26 cellular contexts compared by ENCODE assay signal in the genomic region with DNA sequence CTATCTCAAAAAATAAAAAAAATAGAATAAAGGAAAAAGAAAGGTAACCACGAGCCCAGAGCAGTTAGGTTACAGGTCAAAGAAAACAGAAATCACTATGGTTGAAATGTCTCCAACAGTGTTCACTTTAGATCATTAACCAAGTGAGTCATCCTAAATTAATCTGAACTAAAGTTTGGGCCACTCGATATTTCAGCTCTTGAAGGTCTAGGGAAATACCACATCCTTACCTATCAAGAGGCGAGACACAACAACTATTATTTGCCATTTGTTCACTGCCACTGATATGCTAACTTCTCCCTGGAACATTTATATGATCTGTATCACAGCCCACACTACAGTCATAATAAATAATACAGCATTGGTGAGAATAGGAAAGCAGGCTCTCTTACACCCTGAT.
DNase-seq lines count a peak whose midpoint lies in the region; ATAC-seq, FAIRE-seq and TF ChIP-seq lines count a peak whose summit lies in the region.
"Had no signal": no experiment of that assay in that cellular context is flagged by ENCODE, and none has a peak within 500 bp of the region (broad histone marks: within the 10 kb centered on the region; RNA-seq: fewer than 3 reads in every experiment).

No MANE protein-coding gene starts in this region.

- TF ChIP-seq CTCF in H9 (conservative IDR thresholded peaks at IDR 0.05) (no peak), astrocyte (IDR thresholded peaks at IDR 0.05; ENCODE audit: insufficient read depth, low read depth, low read length) (no peak)

- no peaks in the 10 kb centered on the region for H3K9me3 Mint-ChIP-seq in H9
- no peaks in the 10 kb centered on the region for H3K9me3 Mint-ChIP-seq in astrocyte (ENCODE audit: unreplicated experiment)
- no peaks in the 10 kb centered on the region for H3K9me3 Mint-ChIP-seq in activated CD4-positive, alpha-beta T cell treated with anti-CD3 and anti-CD28 coated beads, Interleukin-2, amount 10 ng/mL, durations not matched to agents 7 days and 5 days
- H3K9me3 Mint-ChIP-seq in activated T-cell treated with anti-CD3 and anti-CD28 coated beads, Interleukin-2, amount 50 U/mL, for 24 hours, result no peaks in the 10 kb centered on the region
- H3K9me3 Mint-ChIP-seq: activated CD4-positive, alpha-beta memory T cell treated with anti-CD3 and anti-CD28 coated beads for 36 hours; dendritic cell treated with granulocyte-macrophage colony-stimulating factor and Interleukin-4, amounts not matched to agents 40 ng/mL and 50 ng/mL, for 4 days; T-helper 2 cell treated with Interferon-gamma antibody and Interleukin-4, amounts not matched to agents 5 μg/mL and 100 μg/mL, for 36 hours had no signal

- no peak overlapping the region for H2BK20ac ChIP-seq in H9 (ENCODE audit: low read depth, low read length, poor library complexity, severe bottlenecking)

- CTCF ChIA-PET in activated CD4-positive, alpha-beta T cell treated with anti-CD3 and anti-CD28 coated beads, Interleukin-2, amount 10 ng/mL, durations not matched to agents 7 days and 5 days (lab: Charles Lee), result interaction anchor here (0.6 to 3.7 kb wide), 2 partner anchors 93 to 1827 kb away, joined by 3 to 18 read pairs; no protein-coding TSS in a partner anchor

- no peak overlapping the region for H3K23ac ChIP-seq in H9 (ENCODE audit: insufficient read length, low read depth, low read length)
- no peak overlapping the region for H3K23ac ChIP-seq in mesenchymal stem cell (ENCODE audit: low read length in 2 of 2)

- H3K4me2 ChIP-seq in H9 (ENCODE audit: insufficient read depth, insufficient read length, low read length), result no peak overlapping the region
- H3K4me2 ChIP-seq in astrocyte (ENCODE audit: low read length), result no peak overlapping the region
- peak overlapping the region; percentile 28 for H3K4me2 ChIP-seq in mesenchymal stem cell (ENCODE audit: low read length, poor library complexity, severe bottlenecking)

- H3K27ac Mint-ChIP-seq in H9, result peak overlapping the region in 2 of 3 experiments; percentile 79 to 82; a peak in 4 of 7 replicates
- no peak overlapping the region for H3K27ac Mint-ChIP-seq in astrocyte (ENCODE audit: unreplicated experiment)
- H3K27ac Mint-ChIP-seq in activated CD4-positive, alpha-beta T cell treated with anti-CD3 and anti-CD28 coated beads, Interleukin-2, amount 10 ng/mL, durations not matched to agents 7 days and 5 days, result no peak overlapping the region
- H3K27ac Mint-ChIP-seq in activated T-cell treated with anti-CD3 and anti-CD28 coated beads, Interleukin-2, amount 50 U/mL, for 24 hours, result no peak overlapping the region
- H3K27ac Mint-ChIP-seq: activated CD4-positive, alpha-beta memory T cell treated with anti-CD3 and anti-CD28 coated beads for 36 hours; dendritic cell treated with granulocyte-macrophage colony-stimulating factor and Interleukin-4, amounts not matched to agents 40 ng/mL and 50 ng/mL, for 4 days; T-helper 2 cell treated with Interferon-gamma antibody and Interleukin-4, amounts not matched to agents 5 μg/mL and 100 μg/mL, for 36 hours had no signal

- no peak overlapping the region for H3K27ac ChIP-seq in H9 (ENCODE audit: insufficient read length, low read depth, low read length)
- no peak overlapping the region for H3K27ac ChIP-seq in astrocyte (ENCODE audit: low read depth, low read length)
- peak overlapping the region; percentile 91 for H3K27ac ChIP-seq in mesenchymal stem cell (ENCODE audit: low read length, poor library complexity, severe bottlenecking)
- no peak overlapping the region for H3K27ac ChIP-seq in substantia nigra (ENCODE audit: low read depth, low read length, poor library complexity, severe bottlenecking)
- H3K27ac ChIP-seq: cardiac muscle cell, left ventricle myocardium inferior, right atrium auricular region, SJSA1, uterus, WERI-Rb-1 had no signal

- POLR2A ChIA-PET in activated CD4-positive, alpha-beta T cell treated with anti-CD3 and anti-CD28 coated beads, Interleukin-2, amount 10 ng/mL, durations not matched to agents 7 days and 5 days (lab: Charles Lee), result no interaction called here

- no peak overlapping the region for H2BK12ac ChIP-seq in H9 (ENCODE audit: insufficient read length, low read depth, low read length)
- H2BK12ac ChIP-seq in mesenchymal stem cell (ENCODE audit: low read length in 2 of 2), result no peak overlapping the region

- H3K4me1 ChIP-seq in H9 (ENCODE audit: insufficient read depth, low read length) (no peaks in the 10 kb centered on the region; the same call in 1 of the 2 replicates), astrocyte (ENCODE audit: insufficient read depth, low read length) (peaks cover 15% of the 10 kb centered on the region), mesenchymal stem cell (ENCODE audit: control insufficient read depth, insufficient read depth, low read depth, low read length) (peaks cover 10% of the 10 kb centered on the region)
- H3K4me1 ChIP-seq: uterus had no signal

- H4K91ac ChIP-seq in H9 (ENCODE audit: insufficient read length, low read depth, low read length) (no peak overlapping the region), mesenchymal stem cell (ENCODE audit: low read length) (no peak overlapping the region)

- no peaks in the 10 kb centered on the region for H3K36me3 ChIP-seq in astrocyte (ENCODE audit: insufficient read depth, low read length)
- no peaks in the 10 kb centered on the region for H3K36me3 ChIP-seq in mesenchymal stem cell (ENCODE audit: control insufficient read depth in 1 of 2, insufficient read depth in 2 of 2, low read depth in 1 of 2, low read length in 2 of 2)
- H3K36me3 ChIP-seq: cardiac muscle cell, left ventricle myocardium inferior, right atrium auricular region, SJSA1, uterus, WERI-Rb-1 had no signal

- WGBS in H9 (ENCODE audit: extremely low coverage, insufficient read length, low lambda C conversion rate), result no CpG with 5 or more reads among the region's 3 CpGs
- 69% methylated on average over 3 of the region's 3 CpGs for WGBS in mesenchymal stem cell

- peaks cover 2% of the 10 kb centered on the region; the same call in 1 of the 2 replicates for H3K79me2 ChIP-seq in H9 (ENCODE audit: insufficient read depth, low read length)
- H3K79me2 ChIP-seq in astrocyte (ENCODE audit: insufficient read depth, low read length), result no peaks in the 10 kb centered on the region

- no peak overlapping the region for H3T11ph ChIP-seq in H9 (ENCODE audit: low read length)

- H3K9ac ChIP-seq in H9 (ENCODE audit: extremely low read depth, insufficient read length, low read length) (no peak overlapping the region), astrocyte (ENCODE audit: low read length) (no peak overlapping the region), mesenchymal stem cell (ENCODE audit: low read length) (no peak overlapping the region)

- no peak overlapping the region for H3K4me3 Mint-ChIP-seq in H9
- H3K4me3 Mint-ChIP-seq in astrocyte (ENCODE audit: unreplicated experiment), result no peak overlapping the region
- no peak overlapping the region for H3K4me3 Mint-ChIP-seq in activated CD4-positive, alpha-beta T cell treated with anti-CD3 and anti-CD28 coated beads, Interleukin-2, amount 10 ng/mL, durations not matched to agents 7 days and 5 days
- no peak overlapping the region for H3K4me3 Mint-ChIP-seq in activated T-cell treated with anti-CD3 and anti-CD28 coated beads, Interleukin-2, amount 50 U/mL, for 24 hours
- H3K4me3 Mint-ChIP-seq: activated CD4-positive, alpha-beta memory T cell treated with anti-CD3 and anti-CD28 coated beads for 36 hours; dendritic cell treated with granulocyte-macrophage colony-stimulating factor and Interleukin-4, amounts not matched to agents 40 ng/mL and 50 ng/mL, for 4 days; T-helper 2 cell treated with Interferon-gamma antibody and Interleukin-4, amounts not matched to agents 5 μg/mL and 100 μg/mL, for 36 hours had no signal

- no peak for FAIRE-seq in astrocyte (lab: Jason Lieb, UNC)
- FAIRE-seq: A204.1 had no signal

- no peaks in the 10 kb centered on the region for H3K9me3 ChIP-seq in H9 (ENCODE audit: control insufficient read depth, low read depth, low read length)
- no peaks in the 10 kb centered on the region for H3K9me3 ChIP-seq in astrocyte (ENCODE audit: insufficient read depth, low read depth, low read length)
- H3K9me3 ChIP-seq in mesenchymal stem cell (ENCODE audit: control insufficient read depth, low read length), result no peaks in the 10 kb centered on the region
- H3K9me3 ChIP-seq: left ventricle myocardium inferior, right atrium auricular region, SJSA1, uterus had no signal

- H3K27me3 ChIP-seq in H9 (ENCODE audit: insufficient read depth, low read length), result no peaks in the 10 kb centered on the region
- no peaks in the 10 kb centered on the region for H3K27me3 ChIP-seq in astrocyte (ENCODE audit: insufficient read depth, low read length)
- peaks cover 0 to 4% of the 10 kb centered on the region in 2 experiments for H3K27me3 ChIP-seq in mesenchymal stem cell (ENCODE audit: control insufficient read depth in 1 of 2, insufficient read depth in 1 of 2, low read length in 2 of 2)
- H3K27me3 ChIP-seq: cardiac muscle cell, right atrium auricular region, SJSA1, uterus had no signal

- H4K5ac ChIP-seq in H9 (ENCODE audit: insufficient read length, low read depth, low read length), result no peak overlapping the region

- H3K4me1 Mint-ChIP-seq in H9 (peaks cover 51 to 62% of the 10 kb centered on the region in 2 experiments), astrocyte (ENCODE audit: low read depth, unreplicated experiment) (peaks cover 47% of the 10 kb centered on the region)
- no peaks in the 10 kb centered on the region for H3K4me1 Mint-ChIP-seq in activated CD4-positive, alpha-beta T cell treated with anti-CD3 and anti-CD28 coated beads, Interleukin-2, amount 10 ng/mL, durations not matched to agents 7 days and 5 days
- no peaks in the 10 kb centered on the region for H3K4me1 Mint-ChIP-seq in activated T-cell treated with anti-CD3 and anti-CD28 coated beads, Interleukin-2, amount 50 U/mL, for 24 hours (ENCODE audit: low read depth)

- H2BK120ac ChIP-seq in H9 (ENCODE audit: low read depth, low read length, poor library complexity, severe bottlenecking) (no peak overlapping the region), mesenchymal stem cell (ENCODE audit: low read depth, low read length) (no peak overlapping the region)

- H4K20me1 ChIP-seq in H9 (ENCODE audit: control insufficient read depth, insufficient read depth, insufficient read length), result no peaks in the 10 kb centered on the region
- no peaks in the 10 kb centered on the region for H4K20me1 ChIP-seq in astrocyte (ENCODE audit: insufficient read depth, low read length)

- H3K4ac ChIP-seq in H9 (ENCODE audit: low read depth, low read length) (no peak overlapping the region), mesenchymal stem cell (ENCODE audit: low read depth in 1 of 2, low read length in 2 of 2) (no peak overlapping the region)

- H2BK5ac ChIP-seq in H9 (ENCODE audit: insufficient read length, low read length), result no peak overlapping the region
- peak overlapping the region; percentile 1 for H2BK5ac ChIP-seq in mesenchymal stem cell (ENCODE audit: low read depth, low read length, poor library complexity, severe bottlenecking)

- no peak overlapping the region for H3K56ac ChIP-seq in H9 (ENCODE audit: insufficient read length, low read depth, low read length)

- ATAC-seq in esophagus mucosa, result no peak

- H2BK15ac ChIP-seq in H9 (ENCODE audit: low read depth, low read length), result no peak overlapping the region
- no peak overlapping the region for H2BK15ac ChIP-seq in mesenchymal stem cell (ENCODE audit: low read depth, poor library complexity, severe bottlenecking)

- no peak overlapping the region for H2AK5ac ChIP-seq in H9 (ENCODE audit: insufficient read length, low read length)
- H2AK5ac ChIP-seq in mesenchymal stem cell (ENCODE audit: low read length, severe bottlenecking), result peak overlapping the region; percentile 89

- no peak overlapping the region for H3K4me3 ChIP-seq in astrocyte (ENCODE audit: insufficient read depth, low read depth, low read length)
- H3K4me3 ChIP-seq in mesenchymal stem cell (ENCODE audit: insufficient read depth in 1 of 2, low read depth in 1 of 2, low read length in 2 of 2), result no peak overlapping the region
- H3K4me3 ChIP-seq: cardiac muscle cell, left ventricle myocardium inferior, right atrium auricular region, SJSA1, uterus had no signal

- no peak overlapping the region for H3K14ac ChIP-seq in H9 (ENCODE audit: insufficient read depth, low read length)
- no peak overlapping the region for H3K14ac ChIP-seq in mesenchymal stem cell (ENCODE audit: low read length in 2 of 2)

- DNase-seq in A172 (ENCODE audit: low spot score), result peak; percentile 47
- no peak for DNase-seq in H9
- peak; percentile 74 for DNase-seq in astrocyte (ENCODE audit: low read depth)
- no peak for DNase-seq in mesenchymal stem cell
- no peak for DNase-seq in activated CD4-positive, alpha-beta T cell treated with anti-CD3 and anti-CD28 coated beads, Interleukin-2, amount 10 ng/mL, durations not matched to agents 7 days and 5 days
- DNase-seq in substantia nigra (lab: John Stamatoyannopoulos, UW), result no peak
- DNase-seq in activated T-cell treated with anti-CD3 and anti-CD28 coated beads, Interleukin-2, amount 50 U/mL, for 24 hours, result no peak
- DNase-seq: activated CD4-positive, alpha-beta memory T cell treated with anti-CD3 and anti-CD28 coated beads for 36 hours; activated gamma-delta T cell treated with Interleukin-2 at 50 U/mL for 16 hours; C1 segment of cervical spinal cord; head of caudate nucleus; left ventricle myocardium inferior; MM.1S; NCI-H146; NCI-H748 treated with DMSO at 0.1 percent for 48 hours; OCI-M1; stimulated activated CD8-positive, alpha-beta memory T cell treated with anti-CD3 and anti-CD28 coated beads, Interleukin-4, amount 100 ng/mL, for 48 hours; uterus; WERI-Rb-1 had no signal

- H3K23me2 ChIP-seq in H9 (ENCODE audit: insufficient read length, low read depth, low read length, poor library complexity, severe bottlenecking), result no peaks in the 10 kb centered on the region

- H2AFZ ChIP-seq in H9 (ENCODE audit: low read length) (no peak overlapping the region), astrocyte (ENCODE audit: low read depth, low read length) (no peak overlapping the region), mesenchymal stem cell (ENCODE audit: low read depth, low read length) (no peak overlapping the region)

- H3K18ac ChIP-seq in H9 (ENCODE audit: insufficient read length, low read depth, low read length) (no peak overlapping the region), mesenchymal stem cell (ENCODE audit: low read depth in 1 of 2, low read length in 2 of 2) (no peak overlapping the region)

- no peaks in the 10 kb centered on the region for H3K36me3 Mint-ChIP-seq in H9 (ENCODE audit: insufficient read depth in 1 of 3, low read depth in 3 of 3)
- no peaks in the 10 kb centered on the region for H3K36me3 Mint-ChIP-seq in astrocyte (ENCODE audit: low read depth, unreplicated experiment)
- H3K36me3 Mint-ChIP-seq in activated CD4-positive, alpha-beta T cell treated with anti-CD3 and anti-CD28 coated beads, Interleukin-2, amount 10 ng/mL, durations not matched to agents 7 days and 5 days (ENCODE audit: low read depth), result no peaks in the 10 kb centered on the region
- no peaks in the 10 kb centered on the region for H3K36me3 Mint-ChIP-seq in activated T-cell treated with anti-CD3 and anti-CD28 coated beads, Interleukin-2, amount 50 U/mL, for 24 hours (ENCODE audit: low read depth)
- H3K36me3 Mint-ChIP-seq: activated CD4-positive, alpha-beta memory T cell treated with anti-CD3 and anti-CD28 coated beads for 36 hours had no signal

- no peak overlapping the region for H4K8ac ChIP-seq in H9 (replicated peaks; ENCODE audit: insufficient read length, low read depth, low read length)
- no peak overlapping the region for H4K8ac ChIP-seq in mesenchymal stem cell (ENCODE audit: low read length)

- H3K27me3 Mint-ChIP-seq in H9 (ENCODE audit: low read depth) (no peaks in the 10 kb centered on the region), astrocyte (ENCODE audit: low read depth, unreplicated experiment) (no peaks in the 10 kb centered on the region)
- H3K27me3 Mint-ChIP-seq in activated CD4-positive, alpha-beta T cell treated with anti-CD3 and anti-CD28 coated beads, Interleukin-2, amount 10 ng/mL, durations not matched to agents 7 days and 5 days, result peaks cover 10% of the 10 kb centered on the region
- H3K27me3 Mint-ChIP-seq in activated T-cell treated with anti-CD3 and anti-CD28 coated beads, Interleukin-2, amount 50 U/mL, for 24 hours, result peaks cover 13% of the 10 kb centered on the region
- H3K27me3 Mint-ChIP-seq: dendritic cell treated with granulocyte-macrophage colony-stimulating factor and Interleukin-4, amounts not matched to agents 40 ng/mL and 50 ng/mL, for 4 days had no signal

- H3K79me1 ChIP-seq in H9 (ENCODE audit: insufficient read depth, low read depth, low read length, poor library complexity, severe bottlenecking) (no peaks in the 10 kb centered on the region), mesenchymal stem cell (replicated peaks; ENCODE audit: low read length, poor library complexity, severe bottlenecking) (peaks cover 2% of the 10 kb centered on the region)

Comparison
In these comparisons a context has a peak if more than half of its experiments do, and no peak if none do; other contexts are left out.
1. DNase-seq: peak in A172 (single experiment) and astrocyte (single experiment); none in H9 (single experiment), mesenchymal stem cell (single experiment), activated CD4-positive, alpha-beta T cell treated with anti-CD3 and anti-CD28 coated beads, Interleukin-2, amount 10 ng/mL, durations not matched to agents 7 days and 5 days (single experiment), substantia nigra (0 of 49) and activated T-cell treated with anti-CD3 and anti-CD28 coated beads, Interleukin-2, amount 50 U/mL, for 24 hours (single experiment).
2. H3K27ac Mint-ChIP-seq: peak in H9 (2 of 3); none in astrocyte (single experiment), activated CD4-positive, alpha-beta T cell treated with anti-CD3 and anti-CD28 coated beads, Interleukin-2, amount 10 ng/mL, durations not matched to agents 7 days and 5 days (single experiment) and activated T-cell treated with anti-CD3 and anti-CD28 coated beads, Interleukin-2, amount 50 U/mL, for 24 hours (single experiment).